1 cellular context compared by ENCODE assay signal in genomic region chr12:121738340-121738858, GRCh38.
A peak's percentile ranks its signal among the peaks of the same experiment; 100 is the strongest.
TF ChIP-seq lines count a peak whose summit lies in the region.

No MANE protein-coding gene starts in this region.

TF ChIP-seq in K562, 482 proteins besides CTCF, POLR2A, EP300 and RAD21 (continued from another document):
- peak; percentile 90 for TF ChIP-seq ZEB2 (IDR thresholded peaks at IDR 0.05)
- peak; percentile 96 for TF ChIP-seq ARID1B (IDR thresholded peaks at IDR 0.05)
- TF ChIP-seq CREB3L1 (IDR thresholded peaks at IDR 0.05; ENCODE audit: borderline replicate concordance, low read depth), result no peak
- no peak for TF ChIP-seq ZZZ3 (IDR thresholded peaks at IDR 0.05)
- no peak for TF ChIP-seq RBM22 (IDR thresholded peaks at IDR 0.05; ENCODE audit: low read depth, low read length, poor library complexity, severe bottlenecking)
- no peak for TF ChIP-seq HMG20B (CRISPR knock-in tag; IDR thresholded peaks at IDR 0.05)
- no peak for TF ChIP-seq USF1 (CRISPR knock-in tag; IDR thresholded peaks at IDR 0.05)
- TF ChIP-seq ZSCAN29 (IDR thresholded peaks at IDR 0.05), result no peak
- 0 out of 2 replicates have a peak, but pooled peaks have one; percentile 3 for TF ChIP-seq ZNF384 (IDR thresholded peaks at IDR 0.05; ENCODE audit: low read depth, low read length)
- peak; percentile 80 for TF ChIP-seq RNF2 (IDR thresholded peaks at IDR 0.05)
- TF ChIP-seq CREB1 (IDR thresholded peaks at IDR 0.05), result peak; percentile 34; the same call in 1 of the 2 replicates
- no peak for TF ChIP-seq CREB1 (CRISPR knock-in tag; IDR thresholded peaks at IDR 0.05)
- TF ChIP-seq FOXK1 (CRISPR knock-in tag; IDR thresholded peaks at IDR 0.05; ENCODE audit: borderline replicate concordance), result no peak
- TF ChIP-seq DPF2 (IDR thresholded peaks at IDR 0.05), result peak; percentile 95
- no peak for TF ChIP-seq MAX (CRISPR knock-in tag; IDR thresholded peaks at IDR 0.05)
- TF ChIP-seq NR0B1 (IDR thresholded peaks at IDR 0.05; ENCODE audit: partially characterized antibody), result no peak
- no peak for TF ChIP-seq ZNF717 (CRISPR knock-in tag; IDR thresholded peaks at IDR 0.05)
- no peak for TF ChIP-seq CSDE1 (IDR thresholded peaks at IDR 0.05)
- TF ChIP-seq CEBPB (tag; IDR thresholded peaks at IDR 0.05), result peak; percentile 98
- TF ChIP-seq MEF2A (IDR thresholded peaks at IDR 0.05; ENCODE audit: control insufficient read depth, low read depth, low read length), result peak; percentile 35; the same call in 1 of the 2 replicates
- TF ChIP-seq RFX7 (CRISPR knock-in tag; IDR thresholded peaks at IDR 0.05), result no peak
- no peak for TF ChIP-seq ELF4 (CRISPR knock-in tag; IDR thresholded peaks at IDR 0.05)
- no peak for TF ChIP-seq RUNX1 (IDR thresholded peaks at IDR 0.05; ENCODE audit: low read depth)
- no peak for TF ChIP-seq SMARCA5 (IDR thresholded peaks at IDR 0.05)
- peak; percentile 94 for TF ChIP-seq CCNT2 (IDR thresholded peaks at IDR 0.05; ENCODE audit: borderline replicate concordance, extremely low read depth, insufficient read length, low read depth, low read length)
- TF ChIP-seq THRAP3 (IDR thresholded peaks at IDR 0.05; ENCODE audit: borderline replicate concordance), result no peak
- peak; percentile 36 for TF ChIP-seq L3MBTL2 (IDR thresholded peaks at IDR 0.05)
- no peak for TF ChIP-seq PHB (CRISPR knock-in tag; IDR thresholded peaks at IDR 0.05)
